ENCODE assay signal across 7 cellular contexts in genomic region chr1:228697209-228698016, GRCh38. TPM values are rescaled to one million over a fixed set of nuclear protein-coding genes. Genes with fewer than 3 reads are reported as not detected.
DNase-seq lines count a peak whose midpoint lies in the region; ATAC-seq and TF ChIP-seq lines count a peak whose summit lies in the region.

No MANE protein-coding gene starts in this region.

- H3K9me3 ChIP-seq in smooth muscle cell (replicated peaks; ENCODE audit: low read depth): no peaks in the 10 kb centered on the region

- H2AFZ ChIP-seq in smooth muscle cell (ENCODE audit: low read depth): no peak overlapping the region

- H3K4me3 ChIP-seq in HFF-Myc (replicated peaks; ENCODE audit: low read depth, low read length) (no peak overlapping the region), smooth muscle cell (no peak overlapping the region)

- H3K9ac ChIP-seq in smooth muscle cell (ENCODE audit: low read depth): no peak overlapping the region

- POLR2A ChIA-PET in RWPE1 (lab: Yijun Ruan, JAX; ENCODE audit: low non-redundant PET): no interaction called here

- H3K27ac ChIP-seq in smooth muscle cell (ENCODE audit: low read depth) (no peak overlapping the region), RWPE1 (no peak overlapping the region)

- H3K79me2 ChIP-seq in smooth muscle cell (ENCODE audit: low read depth): no peaks in the 10 kb centered on the region

- no peak for ATAC-seq in HG02763 (IDR thresholded peaks at IDR 0.05; ENCODE audit: unreplicated experiment)

- H3F3A ChIP-seq in smooth muscle cell (ENCODE audit: low read depth): peaks cover 5% of the 10 kb centered on the region

- H3K4me2 ChIP-seq in smooth muscle cell: peak overlapping the region; percentile 2

- H3K27me3 ChIP-seq in smooth muscle cell (ENCODE audit: low read depth): no peaks in the 10 kb centered on the region

- CTCF ChIA-PET in RWPE1 (lab: Yijun Ruan, JAX): no interaction called here

- no peaks in the 10 kb centered on the region for H3K36me3 ChIP-seq in smooth muscle cell (ENCODE audit: low read depth)

- DNase-seq in HFF-Myc (ENCODE audit: extremely low read depth, low read depth) (peak; percentile 41), OCI-M1 (lab: John Stamatoyannopoulos, UW) (peak; percentile 76), globus pallidus (ENCODE audit: low spot score) (peak; percentile 56), smooth muscle cell (lab: John Stamatoyannopoulos, UW; ENCODE audit: unreplicated experiment) (peak; percentile 7), iPS-NIHi11 (ENCODE audit: low spot score) (no peak), RWPE1 (ENCODE audit: low spot score) (no peak)

- no peaks in the 10 kb centered on the region for H4K20me1 ChIP-seq in smooth muscle cell (ENCODE audit: low read depth)

- TF ChIP-seq CTCF in HFF-Myc (IDR thresholded peaks at IDR 0.05; ENCODE audit: low read depth, low read length, missing control alignments): no peak
- TF ChIP-seq CTCF in smooth muscle cell (IDR thresholded peaks at IDR 0.05; ENCODE audit: borderline replicate concordance, insufficient read depth, poor library complexity, severe bottlenecking): no peak
- TF ChIP-seq CTCF in RWPE1 (conservative IDR thresholded peaks at IDR 0.05; ENCODE audit: low read depth): no peak

- H3K4me1 ChIP-seq in smooth muscle cell (ENCODE audit: low read depth): no peaks in the 10 kb centered on the region

- 42% methylated on average over 6 of the region's 6 CpGs for WGBS in smooth muscle cell (ENCODE audit: low lambda C conversion rate)

RNA-seq across cellular contexts. Expression of gene RHOU, which starts 37.9 kb away (rescaled TPM):
- total RNA-seq in smooth muscle cell: 50.6 and 65.0 TPM in 2 replicates
- polyA plus RNA-seq in smooth muscle cell: 25.8 and 29.8 TPM in 2 replicates

Comparison
In these comparisons a context has a peak if more than half of its experiments do, and no peak if none do; other contexts are left out.
1. DNase-seq: peak in HFF-Myc (single experiment), OCI-M1 (single experiment), globus pallidus (single experiment) and smooth muscle cell (single experiment); none in iPS-NIHi11 (single experiment) and RWPE1 (single experiment).